9 cellular contexts compared by ENCODE assay signal in the genomic region with DNA sequence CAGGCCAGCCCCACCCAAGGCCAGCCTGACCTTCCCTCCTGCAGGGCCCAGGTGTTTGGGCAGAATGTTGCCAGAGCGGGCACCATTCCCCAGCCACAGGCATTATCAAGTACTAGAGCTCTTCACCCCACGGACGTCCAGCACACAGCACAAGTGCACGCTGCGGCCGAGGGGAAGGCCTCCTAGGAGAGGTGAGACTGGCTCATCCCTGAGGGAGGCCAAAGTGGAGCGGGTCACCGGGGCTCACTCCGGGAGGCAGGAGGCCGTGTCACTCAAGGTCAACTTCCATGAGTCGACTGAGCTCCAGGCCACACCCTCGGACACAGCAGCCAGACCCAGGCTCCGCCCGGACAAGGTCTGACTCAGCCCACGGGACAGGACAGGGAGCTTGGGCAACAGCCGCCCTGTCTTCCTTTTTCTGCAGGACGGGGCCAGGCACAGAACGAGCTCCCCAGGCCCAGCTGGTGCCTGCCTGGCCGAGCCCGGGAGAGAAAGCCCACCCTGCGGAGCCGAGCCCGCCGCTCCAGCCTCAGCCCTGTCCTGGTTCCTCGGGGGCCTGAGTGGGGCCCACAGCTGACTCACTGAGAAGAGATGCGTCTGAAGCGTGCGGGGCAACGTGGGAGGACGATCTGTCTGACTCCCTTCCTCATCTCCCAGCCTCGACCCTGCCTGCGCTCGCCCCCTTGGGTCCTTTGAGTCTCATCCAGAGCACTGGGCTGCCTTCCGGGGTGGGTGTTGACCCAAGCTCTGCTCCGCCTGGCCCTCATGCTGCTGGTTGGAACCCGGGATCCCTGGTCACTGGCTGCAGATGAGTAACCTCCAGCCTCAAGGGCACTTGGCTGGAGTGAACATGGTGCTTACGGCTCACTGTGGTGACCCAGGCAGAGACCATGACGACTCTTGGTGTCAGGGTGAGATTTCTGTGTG. TPM values are rescaled to one million over a fixed set of nuclear protein-coding genes. Genes with fewer than 3 reads are reported as not detected.
A peak's percentile ranks its signal among the peaks of the same experiment; 100 is the strongest.
DNase-seq lines count a peak whose midpoint lies in the region; ATAC-seq and TF ChIP-seq lines count a peak whose summit lies in the region.
"Had no signal": no experiment of that assay in that cellular context is flagged by ENCODE, and none has a peak within 500 bp of the region (broad histone marks: within the 10 kb centered on the region; RNA-seq: fewer than 3 reads in every experiment).

No MANE protein-coding gene starts in this region.

- DNase-seq in AG10803 (ENCODE audit: low read depth) = peak; percentile 87
- DNase-seq in NOMO-1 treated with dmso at 0.1 percent for 144 hours (lab: John Stamatoyannopoulos, UW; ENCODE audit: unreplicated experiment) = peak; percentile 80
- DNase-seq in epithelial cell of prostate (ENCODE audit: low read depth, low spot score) = no peak
- DNase-seq in myocyte (ENCODE audit: low read depth) = peak; percentile 96
- DNase-seq in ecto neural progenitor cell (ENCODE audit: low spot score) = no peak
- DNase-seq in activated CD4-positive, alpha-beta T cell treated with anti-CD3 and anti-CD28 coated beads for 48 hours = no peak
- DNase-seq: activated B cell treated with CpG ODN at 0.5 μM for 24 hours had no signal

- H3K27ac ChIP-seq in epithelial cell of prostate = peak overlapping the region; percentile 17

- peak overlapping the region; percentile 61 for H3K4me3 ChIP-seq in AG10803 (ENCODE audit: low read length)

- no peak for TF ChIP-seq CTCF in AG10803 (conservative IDR thresholded peaks at IDR 0.05; ENCODE audit: low read length)

- no peak for ATAC-seq in GM19467 (IDR thresholded peaks at IDR 0.05; ENCODE audit: unreplicated experiment)
- no peak for ATAC-seq in GM18858 (IDR thresholded peaks at IDR 0.05; ENCODE audit: unreplicated experiment)

RNA-seq across cellular contexts. Expression of a gene that starts 1.6 kb away (rescaled TPM):
- 0.10 TPM in 1 of 2 replicates, not detected in the other for total RNA-seq in myocyte
- 0.91 TPM for polyA plus RNA-seq in myocyte (2012)

RNA-seq across cellular contexts. Expression of a gene that starts 13.0 kb away (rescaled TPM):
- total RNA-seq in myocyte = 510 and 575 TPM in 2 replicates
- polyA plus RNA-seq in myocyte (2012) = 90.4 TPM

RNA-seq across cellular contexts. Expression of a gene that starts 13.2 kb away (rescaled TPM):
- 69.9 and 197 TPM in 2 replicates for total RNA-seq in myocyte
- polyA plus RNA-seq in myocyte (2012) = 842 TPM

RNA-seq across cellular contexts. Expression of a gene that starts 18.3 kb away (rescaled TPM):
- total RNA-seq in myocyte = 79.0 and 93.6 TPM in 2 replicates
- 57.5 TPM for polyA plus RNA-seq in myocyte (2012)

Comparison
In these comparisons a context has a peak if more than half of its experiments do, and no peak if none do; other contexts are left out.
1. DNase-seq: peak in AG10803 (single experiment), NOMO-1 treated with dmso at 0.1 percent for 144 hours (single experiment) and myocyte (single experiment); none in epithelial cell of prostate (single experiment), ecto neural progenitor cell (single experiment) and activated CD4-positive, alpha-beta T cell treated with anti-CD3 and anti-CD28 coated beads for 48 hours (single experiment).